8 cellular contexts compared by ENCODE assay signal in the genomic region with DNA sequence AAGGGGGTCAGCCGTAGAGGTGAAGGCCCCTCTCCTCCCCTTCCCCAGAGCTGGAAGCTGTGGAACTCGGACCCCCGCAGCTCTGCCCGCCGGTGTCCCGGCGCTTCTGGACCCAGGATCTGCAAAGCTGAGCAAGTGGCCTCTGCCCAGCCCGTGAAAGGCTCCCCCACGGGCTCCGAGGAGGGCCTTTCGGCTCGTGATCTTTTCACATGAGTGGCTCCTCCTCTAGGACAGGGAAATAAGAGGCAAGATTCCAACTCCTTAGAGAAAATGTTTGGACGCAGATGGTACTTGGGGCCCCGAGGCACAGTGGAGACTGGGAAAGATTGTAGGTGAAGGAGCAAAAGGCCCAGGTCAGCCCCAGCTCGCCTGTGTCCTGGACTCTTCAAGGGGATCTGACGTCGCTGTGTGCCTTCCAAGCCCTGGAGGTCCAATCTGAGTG. TPM values are rescaled to one million over a fixed set of nuclear protein-coding genes. Genes with fewer than 3 reads are reported as not detected.
DNase-seq lines count a peak whose midpoint lies in the region; ATAC-seq and TF ChIP-seq lines count a peak whose summit lies in the region.

No MANE protein-coding gene starts in this region.

- H3K36me3 ChIP-seq in iPS-18a (ENCODE audit: control insufficient read depth, low read depth, low read length): no peaks in the 10 kb centered on the region
- H3K36me3 ChIP-seq in sigmoid colon: no peaks in the 10 kb centered on the region

- peak in 1 of 2 donors; percentile 63 for TF ChIP-seq POLR2A in sigmoid colon (IDR thresholded peaks at IDR 0.05)

- intact Hi-C loops in sigmoid colon (cut with DNase I): loop anchor here (2.0 kb wide), 1 partner anchor 49 kb away; a partner anchor contains a TSS

- H3K9ac ChIP-seq in iPS-18a (ENCODE audit: low read length): peak overlapping the region; percentile 60

- no peaks in the 10 kb centered on the region for H3K9me3 ChIP-seq in iPS-18a (ENCODE audit: control insufficient read depth, low read depth, low read length)
- H3K9me3 ChIP-seq in sigmoid colon: no peaks in the 10 kb centered on the region

- H3K27me3 ChIP-seq in iPS-18a (ENCODE audit: control insufficient read depth, insufficient read depth, low read length) (peaks cover 19% of the 10 kb centered on the region), sigmoid colon (no peaks in the 10 kb centered on the region)

- in situ Hi-C loops in astrocyte of the spinal cord (cut with HindIII; ENCODE audit: low sequenced_read_pairs): no loop called here

- TF ChIP-seq EP300 in sigmoid colon (IDR thresholded peaks at IDR 0.05): no peak

- 68 to 73% methylated on average over 17 of the region's 17 CpGs for WGBS in sigmoid colon, 2 donors

- TF ChIP-seq CTCF in astrocyte of the spinal cord (IDR thresholded peaks at IDR 0.05; ENCODE audit: low read depth, low read length): no peak
- no peak for TF ChIP-seq CTCF in sigmoid colon (IDR thresholded peaks at IDR 0.05)

- H3K4me3 ChIP-seq in astrocyte of the spinal cord (ENCODE audit: low read depth, low read length): peak overlapping the region; percentile 31
- H3K4me3 ChIP-seq in iPS-18a (ENCODE audit: low read length): peak overlapping the region; percentile 51
- peak overlapping the region; percentile 37 to 62 (median 59) for H3K4me3 ChIP-seq in sigmoid colon

- no peak for ATAC-seq in GM19324 (IDR thresholded peaks at IDR 0.05; ENCODE audit: low FRiP score, unreplicated experiment)

- H3K27ac ChIP-seq in iPS-18a (ENCODE audit: low read length) (no peak overlapping the region), sigmoid colon (peak overlapping the region; percentile 85 to 95 (median 93))

- H3K4me1 ChIP-seq in iPS-18a (ENCODE audit: control insufficient read depth, low read depth, low read length) (peaks cover 20% of the 10 kb centered on the region), sigmoid colon (peaks cover 0 to 26% (median 14%) of the 10 kb centered on the region in 4 donors)

- peak; percentile 77 for DNase-seq in ELF-1 (ENCODE audit: low read depth, low spot score)
- no peak for DNase-seq in astrocyte of the spinal cord (ENCODE audit: low read depth, low spot score)
- DNase-seq in sigmoid colon: peak; percentile 87
- no peak for DNase-seq in activated CD4-positive, CD25-positive, alpha-beta regulatory T cell (lab: John Stamatoyannopoulos, UW)
- no peak for DNase-seq in UCSD-AML1 (lab: John Stamatoyannopoulos, UW; ENCODE audit: unreplicated experiment)
- DNase-seq in NCI-H345 treated with DMSO at 0.1 percent for 48 hours (lab: John Stamatoyannopoulos, UW; ENCODE audit: unreplicated experiment): no peak

RNA-seq across cellular contexts. Expression of a gene that starts 48.2 kb away (rescaled TPM):
- 100 to 1,000 TPM in 3 of 4 donors, 10 to 100 TPM in 1; 67.9 to 120 (median 107) TPM for total RNA-seq in sigmoid colon
- polyA plus RNA-seq in sigmoid colon: 10 to 100 TPM; 24.6 to 32.4 (median 25.0) TPM

Comparison
In these comparisons a context has a peak if more than half of its experiments do, and no peak if none do; other contexts are left out.
1. DNase-seq: peak in ELF-1 (single experiment) and sigmoid colon (single experiment); none in astrocyte of the spinal cord (single experiment), activated CD4-positive, CD25-positive, alpha-beta regulatory T cell (0 of 4), UCSD-AML1 (single experiment) and NCI-H345 treated with DMSO at 0.1 percent for 48 hours (single experiment).
2. Peak in every context shown above with its lines, with median percentiles within 50 percentile points of each other: H3K4me3 ChIP-seq.